Comparison of ENCODE assay signal across 8 cellular contexts in the genomic region with DNA sequence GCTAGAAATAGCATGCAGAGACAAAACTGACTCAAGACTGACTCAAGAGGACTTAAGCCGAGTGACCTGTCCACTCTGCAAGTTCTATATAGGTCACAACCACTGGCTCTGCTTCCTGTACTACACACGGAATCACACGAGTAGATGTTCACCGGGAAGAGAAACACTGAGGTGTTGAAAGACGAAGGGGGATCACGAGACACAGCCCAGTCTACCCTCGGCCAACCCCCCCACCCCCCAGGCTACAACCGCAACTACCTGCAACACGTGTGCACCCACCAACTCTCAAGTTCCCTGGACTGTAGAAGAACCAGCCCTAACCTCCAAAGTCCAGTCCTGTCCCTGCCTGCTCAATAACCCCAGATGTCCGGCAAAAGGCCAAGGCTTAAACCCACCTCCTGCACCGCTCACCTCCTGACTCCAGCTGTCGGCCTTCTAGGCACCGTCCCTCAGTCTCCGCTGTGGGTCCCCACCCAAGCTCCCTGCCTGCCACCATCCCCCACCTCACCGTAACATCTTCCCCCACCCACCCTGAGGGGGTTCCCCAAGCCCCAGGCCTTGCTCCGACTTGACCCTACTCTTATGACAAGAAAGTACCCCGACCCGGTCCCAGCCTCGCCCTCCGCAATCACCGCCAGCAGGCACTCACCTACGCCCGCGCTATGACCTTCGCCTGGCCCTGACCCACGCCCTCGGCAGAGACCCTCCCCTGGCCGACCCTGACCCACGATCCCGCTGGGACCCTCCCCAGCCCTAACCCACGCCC. TPM values are rescaled to one million over a fixed set of nuclear protein-coding genes. Genes with fewer than 3 reads are reported as not detected.
DNase-seq lines count a peak whose midpoint lies in the region; ATAC-seq lines count a peak whose summit lies in the region.

No MANE protein-coding gene starts in this region.

- no peaks in the 10 kb centered on the region for H3K36me3 ChIP-seq in iPS-18a (ENCODE audit: control insufficient read depth, low read depth, low read length)

- peak overlapping the region; percentile 94 for H3K4me3 Mint-ChIP-seq in activated naive CD4-positive, alpha-beta T cell treated with anti-CD3 and anti-CD28 coated beads for 36 hours

- no peaks in the 10 kb centered on the region for H3K36me3 Mint-ChIP-seq in activated naive CD4-positive, alpha-beta T cell treated with anti-CD3 and anti-CD28 coated beads for 36 hours (ENCODE audit: low read depth)

- no peaks in the 10 kb centered on the region for H3K9me3 Mint-ChIP-seq in activated naive CD4-positive, alpha-beta T cell treated with anti-CD3 and anti-CD28 coated beads for 36 hours

- no peak for ATAC-seq in GM19467 (IDR thresholded peaks at IDR 0.05; ENCODE audit: unreplicated experiment)

- intact Hi-C loops in activated naive CD4-positive, alpha-beta T cell treated with anti-CD3 and anti-CD28 coated beads for 36 hours (cut with micrococcal nuclease): loop anchor here (5.0 kb wide), 1 partner anchor 751 kb away; the partner anchor contains the start of gene FAM53A

- H3K4me3 ChIP-seq in Jurkat, Clone E6-1 (ENCODE audit: low read length): peak overlapping the region; percentile 98
- H3K4me3 ChIP-seq in iPS-18a (ENCODE audit: low read length): peak overlapping the region; percentile 89

- H3K9ac ChIP-seq in iPS-18a (ENCODE audit: low read length): peak overlapping the region; percentile 81

- H3K27me3 ChIP-seq in iPS-18a (ENCODE audit: control insufficient read depth, insufficient read depth, low read length): peaks cover 4% of the 10 kb centered on the region

- peak overlapping the region; percentile 89 for H3K27ac Mint-ChIP-seq in activated naive CD4-positive, alpha-beta T cell treated with anti-CD3 and anti-CD28 coated beads for 36 hours

- H3K27ac ChIP-seq in angular gyrus (ENCODE audit: low read depth, low read length) (peak overlapping the region; percentile 70), iPS-18a (ENCODE audit: low read length) (no peak overlapping the region)

- CTCF ChIA-PET in activated naive CD4-positive, alpha-beta T cell treated with anti-CD3 and anti-CD28 coated beads for 36 hours (lab: Charles Lee): interaction anchor here (1.1 to 1.4 kb wide), 2 partner anchors 56 to 190 kb away, joined by 4 to 9 read pairs; partner anchors contain the start of gene IDUA

- DNase-seq in activated naive CD4-positive, alpha-beta T cell treated with anti-CD3 and anti-CD28 coated beads for 36 hours: peak; percentile 20
- no peak for DNase-seq in activated naive CD4-positive, alpha-beta T cell (lab: John Stamatoyannopoulos, UW)
- DNase-seq in Jurkat, Clone E6-1 (ENCODE audit: low read depth, low spot score): no peak
- DNase-seq in stimulated activated CD4-positive, alpha-beta T cell treated with anti-CD3 and anti-CD28 coated beads, Interleukin-4, amount 100 ng/mL, for 24 hours: peak; percentile 17
- no peak for DNase-seq in SHP77 (lab: John Stamatoyannopoulos, UW)

- peaks cover 46% of the 10 kb centered on the region for H3K4me1 Mint-ChIP-seq in activated naive CD4-positive, alpha-beta T cell treated with anti-CD3 and anti-CD28 coated beads for 36 hours (ENCODE audit: low read depth)

- H3K4me1 ChIP-seq in iPS-18a (ENCODE audit: control insufficient read depth, low read depth, low read length): peaks cover 5% of the 10 kb centered on the region

- no peaks in the 10 kb centered on the region for H3K9me3 ChIP-seq in iPS-18a (ENCODE audit: control insufficient read depth, low read depth, low read length)

- H3K27me3 Mint-ChIP-seq in activated naive CD4-positive, alpha-beta T cell treated with anti-CD3 and anti-CD28 coated beads for 36 hours (ENCODE audit: low read depth): no peaks in the 10 kb centered on the region

RNA-seq across cellular contexts. Expression of gene GAK, which starts 0.7 kb away (rescaled TPM):
- 10 to 100 TPM; 87.6 to 96.8 TPM for total RNA-seq in activated naive CD4-positive, alpha-beta T cell treated with anti-CD3 and anti-CD28 coated beads for 36 hours
- 58.3 TPM for polyA plus RNA-seq in Jurkat, Clone E6-1 (2012; ENCODE audit: insufficient read depth, insufficient read length)

RNA-seq across cellular contexts. Expression of gene TMEM175, which starts 0.9 kb away (rescaled TPM):
- total RNA-seq in activated naive CD4-positive, alpha-beta T cell treated with anti-CD3 and anti-CD28 coated beads for 36 hours: 10 to 100 TPM; 13.9 to 15.8 TPM
- polyA plus RNA-seq in Jurkat, Clone E6-1 (2012; ENCODE audit: insufficient read depth, insufficient read length): 16.5 TPM

RNA-seq across cellular contexts. Expression of gene DGKQ, which starts 42.0 kb away (rescaled TPM):
- 10 to 100 TPM; 10.8 to 11.1 TPM for total RNA-seq in activated naive CD4-positive, alpha-beta T cell treated with anti-CD3 and anti-CD28 coated beads for 36 hours
- 12.8 TPM for polyA plus RNA-seq in Jurkat, Clone E6-1 (2012; ENCODE audit: insufficient read depth, insufficient read length)

RNA-seq across cellular contexts. Expression of gene IDUA, which starts 55.5 kb away (rescaled TPM):
- 10 to 100 TPM in 1 of 2 experiments, 1 to 10 TPM in 1; 9.5 to 10.5 TPM for total RNA-seq in activated naive CD4-positive, alpha-beta T cell treated with anti-CD3 and anti-CD28 coated beads for 36 hours
- polyA plus RNA-seq in Jurkat, Clone E6-1 (2012; ENCODE audit: insufficient read depth, insufficient read length): 3.7 TPM

Comparison
In these comparisons a context has a peak if more than half of its experiments do, and no peak if none do; other contexts are left out.
1. DNase-seq: peak in activated naive CD4-positive, alpha-beta T cell treated with anti-CD3 and anti-CD28 coated beads for 36 hours (single experiment) and stimulated activated CD4-positive, alpha-beta T cell treated with anti-CD3 and anti-CD28 coated beads, Interleukin-4, amount 100 ng/mL, for 24 hours (single experiment); none in activated naive CD4-positive, alpha-beta T cell (0 of 4), Jurkat, Clone E6-1 (single experiment) and SHP77 (0 of 2).